17 cellular contexts compared by ENCODE assay signal in the genomic region with DNA sequence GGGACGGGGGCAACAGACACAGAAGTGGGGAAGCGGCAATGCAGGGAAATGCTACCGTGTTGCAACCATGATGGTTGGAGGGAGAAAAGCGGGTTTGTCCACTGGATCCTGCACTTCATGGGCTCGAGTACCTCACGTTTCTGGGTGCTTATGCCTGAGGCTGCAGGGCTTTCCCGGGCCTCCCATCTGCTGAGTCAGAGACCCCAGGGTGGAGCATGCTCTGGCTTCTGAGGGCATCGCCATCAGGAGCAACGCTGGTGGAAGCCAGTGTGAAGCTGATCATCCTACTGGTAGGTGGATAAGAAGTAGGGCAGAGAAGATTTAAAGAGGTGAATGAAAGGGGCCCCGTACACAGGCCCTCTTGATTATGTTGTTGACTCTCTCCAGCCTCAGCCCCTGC. TPM values are rescaled to one million over a fixed set of nuclear protein-coding genes. Genes with fewer than 3 reads are reported as not detected.
A peak's percentile ranks its signal among the peaks of the same experiment; 100 is the strongest.
DNase-seq lines count a peak whose midpoint lies in the region; ATAC-seq, FAIRE-seq and TF ChIP-seq lines count a peak whose summit lies in the region.
"Had no signal": no experiment of that assay in that cellular context is flagged by ENCODE, and none has a peak within 500 bp of the region (broad histone marks: within the 10 kb centered on the region; RNA-seq: fewer than 3 reads in every experiment).

No MANE protein-coding gene starts in this region.

- H3F3A ChIP-seq in GM23338 (replicated peaks; ENCODE audit: low read depth) = no peaks in the 10 kb centered on the region

- H3K23ac ChIP-seq in neuronal stem cell (ENCODE audit: low read depth, low read length, poor library complexity) = no peak overlapping the region

- peaks cover 28% of the 10 kb centered on the region for H3K36me3 Mint-ChIP-seq in GM23338 (ENCODE audit: low read depth)

- H2AFZ ChIP-seq in GM23338 (peak overlapping the region; percentile 63), neuronal stem cell (ENCODE audit: low read length) (peak overlapping the region; percentile 11)
- H2AFZ ChIP-seq: GM23248 had no signal

- no peak overlapping the region for H2AK5ac ChIP-seq in neuronal stem cell (ENCODE audit: low read depth, low read length)

- H3K4me1 Mint-ChIP-seq in GM23338 = peaks cover 38% of the 10 kb centered on the region

- H4K8ac ChIP-seq in neuronal stem cell (ENCODE audit: low read depth, low read length) = no peak overlapping the region

- H4K91ac ChIP-seq in neuronal stem cell (ENCODE audit: low read depth, low read length, poor library complexity) = no peak overlapping the region

- H3K4ac ChIP-seq in neuronal stem cell (ENCODE audit: low read length) = no peak overlapping the region

- intact Hi-C loops in A673 (cut with micrococcal nuclease; ENCODE audit: unreplicated experiment) = no loop called here

- no peaks in the 10 kb centered on the region for H3K27me3 ChIP-seq in A673 (replicated peaks; ENCODE audit: insufficient read depth, low read depth, low read length, poor library complexity)
- H3K27me3 ChIP-seq in GM23338 (ENCODE audit: insufficient read depth) = no peaks in the 10 kb centered on the region
- H3K27me3 ChIP-seq in foreskin keratinocyte = peaks cover 18% of the 10 kb centered on the region
- H3K27me3 ChIP-seq in neuronal stem cell (ENCODE audit: control insufficient read depth in 3 of 3, insufficient read depth in 3 of 3, low read depth in 1 of 3, low read length in 3 of 3) = peaks cover 0 to 10% (median 0%) of the 10 kb centered on the region in 3 experiments

- POLR2A ChIA-PET in A673 (lab: Charles Lee; ENCODE audit: low non-redundant PET) = no interaction called here

- no peak overlapping the region for H3K14ac ChIP-seq in neuronal stem cell (ENCODE audit: low read length)

- peaks cover 37% of the 10 kb centered on the region for H3K9me3 Mint-ChIP-seq in GM23338

- H3K27ac ChIP-seq in A673 (ENCODE audit: low read depth, low read length, poor library complexity, severe bottlenecking) (no peak overlapping the region), GM23338 (ENCODE audit: low read depth) (no peak overlapping the region), foreskin keratinocyte (no peak overlapping the region), neuronal stem cell (replicated peaks; ENCODE audit: low read length) (no peak overlapping the region)
- H3K27ac ChIP-seq: GM23248 had no signal

- H2BK120ac ChIP-seq in neuronal stem cell (ENCODE audit: low read depth, low read length) = no peak overlapping the region

- DNase-seq in A673 (ENCODE audit: low spot score) (no peak), GM23338 (ENCODE audit: low spot score) (no peak), foreskin keratinocyte (no peak), neuronal stem cell (ENCODE audit: low spot score) (no peak), GM10266 (ENCODE audit: extremely low spot score) (no peak), RCC 7860 (ENCODE audit: low spot score) (no peak), iPS-NIHi11 (ENCODE audit: low spot score) (no peak)
- DNase-seq: C1 segment of cervical spinal cord; CD4-positive, alpha-beta memory T cell; DND-41; GF-D8; GM23248 had no signal

- CTCF ChIA-PET in A673 (lab: Charles Lee) = no interaction called here

- peak overlapping the region; percentile 61 for H3K27ac Mint-ChIP-seq in GM23338
- H3K27ac Mint-ChIP-seq: B cell had no signal

- H2BK15ac ChIP-seq in neuronal stem cell (ENCODE audit: low read length) = no peak overlapping the region

- no peak overlapping the region for H3K9ac ChIP-seq in neuronal stem cell (ENCODE audit: low read depth, low read length, poor library complexity)
- H3K9ac ChIP-seq: GM23248 had no signal

- H3K9me2 ChIP-seq in GM23338 (ENCODE audit: insufficient read depth) = peaks cover 9% of the 10 kb centered on the region

- H3K36me3 ChIP-seq in A673 (ENCODE audit: insufficient read depth, low read length, poor library complexity, severe bottlenecking) = no peaks in the 10 kb centered on the region
- H3K36me3 ChIP-seq in GM23338 (ENCODE audit: insufficient read depth) = no peaks in the 10 kb centered on the region
- no peaks in the 10 kb centered on the region for H3K36me3 ChIP-seq in neuronal stem cell (replicated peaks in 1 of 2; ENCODE audit: control insufficient read depth in 2 of 2, insufficient read depth in 2 of 2, low read length in 2 of 2)
- H3K36me3 ChIP-seq: HAP-1 had no signal

- H3K4me2 ChIP-seq in GM23338 = peak overlapping the region; percentile 1; the same call in 1 of the 2 replicates
- no peak overlapping the region for H3K4me2 ChIP-seq in neuronal stem cell (ENCODE audit: insufficient read depth, low read length, poor library complexity, severe bottlenecking)

- H3K4me3 ChIP-seq in A673 (ENCODE audit: low read depth, low read length, poor library complexity, severe bottlenecking) = peak overlapping the region; percentile 32
- no peak overlapping the region for H3K4me3 ChIP-seq in GM23338
- H3K4me3 ChIP-seq in neuronal stem cell (ENCODE audit: low read length in 2 of 2) = peak overlapping the region in 1 of 2 donors; percentile 23
- H3K4me3 ChIP-seq: GM23248, HAP-1 had no signal

- H3K79me2 ChIP-seq in GM23338 (replicated peaks; ENCODE audit: insufficient read depth) = no peaks in the 10 kb centered on the region

- no peaks in the 10 kb centered on the region for H3K79me1 ChIP-seq in neuronal stem cell (ENCODE audit: low read depth, low read length)

- H3K18ac ChIP-seq in neuronal stem cell (ENCODE audit: low read length) = no peak overlapping the region

- no CpG with 5 or more reads among the region's 10 CpGs for WGBS in neuronal stem cell (ENCODE audit: extremely low coverage in 2 of 2, insufficient read length in 2 of 2, insufficient replicate concordance in 1 of 2), 2 donors

- H4K20me1 ChIP-seq in GM23338 (replicated peaks; ENCODE audit: insufficient read depth) = no peaks in the 10 kb centered on the region

- peaks cover 22% of the 10 kb centered on the region for H3K27me3 Mint-ChIP-seq in GM23338 (ENCODE audit: insufficient read depth, low read depth, poor library complexity)

- TF ChIP-seq CTCF in A673 (conservative IDR thresholded peaks at IDR 0.05; ENCODE audit: low read depth, low read length) (no peak), GM23338 (conservative IDR thresholded peaks at IDR 0.05; ENCODE audit: low read depth in 2 of 2) (no peak), foreskin keratinocyte (conservative IDR thresholded peaks at IDR 0.05) (no peak), GM10266 (IDR thresholded peaks at IDR 0.05; ENCODE audit: control insufficient read depth, insufficient read depth, low read depth, missing control alignments) (no peak)

- peaks cover 7% of the 10 kb centered on the region for H3K4me1 ChIP-seq in A673 (ENCODE audit: insufficient read depth, low read length, poor library complexity, severe bottlenecking)
- peaks cover 19% of the 10 kb centered on the region for H3K4me1 ChIP-seq in GM23338 (ENCODE audit: insufficient read depth)
- no peaks in the 10 kb centered on the region for H3K4me1 ChIP-seq in foreskin keratinocyte
- peaks cover 0 to 3% of the 10 kb centered on the region in 2 donors for H3K4me1 ChIP-seq in neuronal stem cell (ENCODE audit: control insufficient read depth in 2 of 2, insufficient read depth in 1 of 2, low read depth in 1 of 2, low read length in 2 of 2)
- H3K4me1 ChIP-seq: HAP-1 had no signal

- FAIRE-seq in RCC 7860 (lab: Jason Lieb, UNC) = no peak
- FAIRE-seq: HepG2, HTR-8/SVneo had no signal

- ATAC-seq in GM23338 (no peak), foreskin keratinocyte (peak; percentile 43), GM21619 (IDR thresholded peaks at IDR 0.05; ENCODE audit: unreplicated experiment) (no peak)
- ATAC-seq: HepG2 had no signal

- no peak overlapping the region for H2BK5ac ChIP-seq in neuronal stem cell (ENCODE audit: low read length)

- H3K4me3 Mint-ChIP-seq in GM23338 = no peak overlapping the region
- H3K4me3 Mint-ChIP-seq: B cell; CD4-positive, alpha-beta memory T cell had no signal

- BruUV-seq in A673 (replicated peaks; lab: Mats Ljungman, UMichigan) = no TSS peak

- H3K9me3 ChIP-seq in A673 (ENCODE audit: low read depth, low read length, poor library complexity, severe bottlenecking) (no peaks in the 10 kb centered on the region), neuronal stem cell (replicated peaks in 1 of 2; ENCODE audit: control insufficient read depth in 2 of 2, insufficient read depth in 1 of 2, low read depth in 1 of 2, low read length in 2 of 2) (peaks cover 0 to 3% of the 10 kb centered on the region in 2 donors)
- H3K9me3 ChIP-seq: HAP-1 had no signal

- no peak overlapping the region for H2BK12ac ChIP-seq in neuronal stem cell (ENCODE audit: low read length)

TF ChIP-seq in GM23338, 12 proteins besides CTCF, POLR2A, EP300 and RAD21:
- no peak for TF ChIP-seq EZH2 (IDR thresholded peaks at IDR 0.05; ENCODE audit: low read depth, unreplicated experiment)
TF ChIP-seq in GM23338: peak in this region for 0.

RNA-seq across cellular contexts. Expression of a gene that starts 5.0 kb away (rescaled TPM):
- total RNA-seq in A673 (2021) (not detected in 2 replicates), foreskin keratinocyte (not detected in 2 replicates)
- 0.08 and 1.4 TPM in 2 replicates for total RNA-seq in GM23338 (2014; rRNA removed; shearing (Covaris generic))
- polyA plus RNA-seq in GM23338 (2016; fragmentation: Nextera tagmentation; extraction: Ambion mirVana) (0.75 TPM in 1 of 2 replicates, not detected in the other), foreskin keratinocyte (not detected in 2 replicates)
- 0.28 TPM for polyA plus RNA-seq in neuronal stem cell (2013, experiment 1 of 2)
- 0.32 TPM for polyA plus RNA-seq in neuronal stem cell (2013, experiment 2 of 2)
- total RNA-seq: CD4-positive, alpha-beta memory T cell had no signal
- polyA plus RNA-seq: CD4-positive, alpha-beta memory T cell had no signal
